In genomic region chr6:142401838-142402237, GRCh38 we compare ENCODE assay signal across 9 cellular contexts.
"Had no signal": no experiment of that assay in that cellular context is flagged by ENCODE, and none has a peak within 500 bp of the region (broad histone marks: within the 10 kb centered on the region; RNA-seq: fewer than 3 reads in every experiment).

No MANE protein-coding gene starts in this region.

- H3K9me3 ChIP-seq: HAP-1 had no signal

- ATAC-seq: HCT116, K562 had no signal

- H3K4me3 ChIP-seq: GM23248, HAP-1, K562 had no signal

- DNase-seq: GM23248, GOT3, H7, IMR-90, KG1 had no signal

- H3K27ac ChIP-seq: GM23248, HL-60 had no signal

- H3K4me1 ChIP-seq: HAP-1 had no signal

- H3K36me3 ChIP-seq: HAP-1 had no signal
